ENCODE assay signal across 12 cellular contexts in the genomic region with DNA sequence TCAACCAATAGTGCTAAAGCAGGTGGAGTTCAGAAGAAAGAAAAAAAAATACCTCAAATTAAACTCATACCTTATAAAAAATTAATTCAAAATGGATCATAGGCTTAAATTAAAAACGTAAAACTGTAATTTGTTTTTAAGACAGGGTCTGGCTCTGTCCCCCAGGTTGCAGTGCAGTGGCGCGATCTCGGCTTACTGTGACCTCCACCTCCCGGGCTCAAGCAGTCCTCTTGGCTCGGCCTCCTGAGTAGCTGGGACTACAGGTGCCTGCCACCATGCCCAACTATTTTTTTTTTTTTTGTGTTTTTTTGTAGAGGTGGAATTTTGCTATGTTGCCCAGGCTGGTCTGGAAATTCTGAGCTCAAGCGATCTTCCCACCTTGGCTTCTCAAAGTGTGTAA.
"Had no signal": no experiment of that assay in that cellular context is flagged by ENCODE, and none has a peak within 500 bp of the region (broad histone marks: within the 10 kb centered on the region; RNA-seq: fewer than 3 reads in every experiment).

No MANE protein-coding gene starts in this region.

- H3K4me3 Mint-ChIP-seq: immature natural killer cell; memory B cell; mesothelial cell of epicardium; naive B cell; naive thymus-derived CD4-positive, alpha-beta T cell had no signal

- H3K27me3 Mint-ChIP-seq: memory B cell; naive B cell; naive thymus-derived CD4-positive, alpha-beta T cell had no signal

- H3K27ac Mint-ChIP-seq: immature natural killer cell; memory B cell; mesothelial cell of epicardium; naive B cell; naive thymus-derived CD4-positive, alpha-beta T cell had no signal

- H3K4me1 Mint-ChIP-seq: immature natural killer cell; memory B cell; naive B cell; naive thymus-derived CD4-positive, alpha-beta T cell had no signal

- ATAC-seq: left cardiac atrium; left colon; left lobe of liver; left lung; left ventricle myocardium superior; lower lobe of right lung; mucosa of descending colon; naive thymus-derived CD4-positive, alpha-beta T cell had no signal

- H3K36me3 Mint-ChIP-seq: immature natural killer cell; memory B cell; mesothelial cell of epicardium; naive B cell; naive thymus-derived CD4-positive, alpha-beta T cell had no signal
